18 cellular contexts compared by ENCODE assay signal in genomic region chr4:174520655-174521054, GRCh38. TPM values are rescaled to one million over a fixed set of nuclear protein-coding genes. Genes with fewer than 3 reads are reported as not detected.
DNase-seq lines count a peak whose midpoint lies in the region; ATAC-seq and TF ChIP-seq lines count a peak whose summit lies in the region.
"Had no signal": no experiment of that assay in that cellular context is flagged by ENCODE, and none has a peak within 500 bp of the region (broad histone marks: within the 10 kb centered on the region; RNA-seq: fewer than 3 reads in every experiment).

No MANE protein-coding gene starts in this region.

- DNase-seq in CD1c-positive myeloid dendritic cell (ENCODE audit: extremely low spot score), result peak; percentile 17
- peak; percentile 52 to 77 for DNase-seq in NOMO-1 (lab: John Stamatoyannopoulos, UW; ENCODE audit: unreplicated experiment in 2 of 2)
- no peak for DNase-seq in smooth muscle cell (lab: John Stamatoyannopoulos, UW; ENCODE audit: unreplicated experiment)
- no peak for DNase-seq in endothelial cell (ENCODE audit: low spot score)
- DNase-seq: activated CD8-positive, alpha-beta T cell treated with anti-CD3 and anti-CD28 coated beads for 36 hours; activated T-cell treated with anti-CD3 and anti-CD28 coated beads, Interleukin-2, amount 50 U/mL, for 24 hours; foreskin keratinocyte; KG1; kidney glomerular epithelial cell; NCI-H1092 treated with DMSO at 0.1 percent for 48 hours; NCI-H524; PC-9 had no signal

- H3K4me3 Mint-ChIP-seq in endothelial cell (ENCODE audit: unreplicated experiment), result no peak overlapping the region

- no peaks in the 10 kb centered on the region for H3K79me2 ChIP-seq in smooth muscle cell (ENCODE audit: low read depth)

- no peak for TF ChIP-seq POLR2A in gastroesophageal sphincter (IDR thresholded peaks at IDR 0.05)

- ATAC-seq in gastroesophageal sphincter (peak; percentile 40), HG02759 (IDR thresholded peaks at IDR 0.05; ENCODE audit: unreplicated experiment) (no peak), HG03095 (IDR thresholded peaks at IDR 0.05; ENCODE audit: unreplicated experiment) (no peak)
- ATAC-seq: activated CD8-positive, alpha-beta T cell treated with anti-CD3 and anti-CD28 coated beads for 36 hours; activated naive CD4-positive, alpha-beta T cell treated with anti-CD3 and anti-CD28 coated beads, Interleukin-2, amount 50 U/mL, for 72 hours; foreskin keratinocyte; WTC11 had no signal

- TF ChIP-seq CTCF in gastroesophageal sphincter (IDR thresholded peaks at IDR 0.05) (no peak), smooth muscle cell (IDR thresholded peaks at IDR 0.05; ENCODE audit: borderline replicate concordance, insufficient read depth, poor library complexity, severe bottlenecking) (no peak), endothelial cell (IDR thresholded peaks at IDR 0.05; ENCODE audit: unreplicated experiment) (no peak)

- WGBS in gastroesophageal sphincter (ENCODE audit: low coverage in 1 of 2), 2 donors, result 65 to 73% methylated on average over 1 of the region's 1 CpG
- 97% methylated on average over 1 of the region's 1 CpG for WGBS in smooth muscle cell (ENCODE audit: low lambda C conversion rate)

- no peak overlapping the region for H2AFZ ChIP-seq in smooth muscle cell (ENCODE audit: low read depth)
- H2AFZ ChIP-seq: PC-9 had no signal

- H3K27ac ChIP-seq in gastroesophageal sphincter (peak overlapping the region in 2 of 4 donors; percentile 44 to 80), smooth muscle cell (ENCODE audit: low read depth) (no peak overlapping the region)
- H3K27ac ChIP-seq: foreskin keratinocyte, PC-9, SJSA1 had no signal

- no peak overlapping the region for H3K9ac ChIP-seq in smooth muscle cell (ENCODE audit: low read depth)

- H3K9me3 ChIP-seq in gastroesophageal sphincter, result no peaks in the 10 kb centered on the region
- no peaks in the 10 kb centered on the region for H3K9me3 ChIP-seq in smooth muscle cell (replicated peaks; ENCODE audit: low read depth)
- H3K9me3 ChIP-seq: SJSA1 had no signal

- no peaks in the 10 kb centered on the region for H4K20me1 ChIP-seq in smooth muscle cell (ENCODE audit: low read depth)

- peaks cover 14% of the 10 kb centered on the region for H3K4me1 Mint-ChIP-seq in endothelial cell (ENCODE audit: unreplicated experiment)

- H3K4me2 ChIP-seq in smooth muscle cell, result no peak overlapping the region

- TF ChIP-seq EP300 in gastroesophageal sphincter (IDR thresholded peaks at IDR 0.05), result no peak

- no peaks in the 10 kb centered on the region for H3F3A ChIP-seq in smooth muscle cell (ENCODE audit: low read depth)

- H3K4me3 ChIP-seq in gastroesophageal sphincter (peak overlapping the region in 1 of 2 donors; percentile 72), smooth muscle cell (peak overlapping the region; percentile 63)
- H3K4me3 ChIP-seq: PC-9, SJSA1 had no signal

- no peak overlapping the region for H3K27ac Mint-ChIP-seq in endothelial cell (ENCODE audit: unreplicated experiment)
- H3K27ac Mint-ChIP-seq: activated CD8-positive, alpha-beta T cell treated with anti-CD3 and anti-CD28 coated beads for 36 hours; activated naive CD4-positive, alpha-beta T cell treated with anti-CD3 and anti-CD28 coated beads, Interleukin-2, amount 50 U/mL, for 72 hours; activated T-cell treated with anti-CD3 and anti-CD28 coated beads, Interleukin-2, amount 50 U/mL, for 24 hours; WTC11 had no signal

- H3K27me3 Mint-ChIP-seq in endothelial cell (ENCODE audit: unreplicated experiment), result peaks cover 1% of the 10 kb centered on the region

- no peaks in the 10 kb centered on the region for H3K27me3 ChIP-seq in gastroesophageal sphincter
- peaks cover 33% of the 10 kb centered on the region for H3K27me3 ChIP-seq in smooth muscle cell (ENCODE audit: low read depth)
- H3K27me3 ChIP-seq: foreskin keratinocyte had no signal

- no peaks in the 10 kb centered on the region for H3K36me3 Mint-ChIP-seq in endothelial cell (ENCODE audit: low read depth, unreplicated experiment)
- H3K36me3 Mint-ChIP-seq: WTC11 had no signal

- H3K9me3 Mint-ChIP-seq in endothelial cell (ENCODE audit: unreplicated experiment), result no peaks in the 10 kb centered on the region
- H3K9me3 Mint-ChIP-seq: activated CD8-positive, alpha-beta T cell treated with anti-CD3 and anti-CD28 coated beads for 36 hours; activated T-cell treated with anti-CD3 and anti-CD28 coated beads, Interleukin-2, amount 50 U/mL, for 24 hours; WTC11 had no signal

- H3K4me1 ChIP-seq in gastroesophageal sphincter (peaks cover 0 to 38% (median 0%) of the 10 kb centered on the region in 3 donors), smooth muscle cell (ENCODE audit: low read depth) (no peaks in the 10 kb centered on the region)
- H3K4me1 ChIP-seq: foreskin keratinocyte had no signal

- H3K36me3 ChIP-seq in gastroesophageal sphincter, result no peaks in the 10 kb centered on the region
- H3K36me3 ChIP-seq in smooth muscle cell (ENCODE audit: low read depth), result no peaks in the 10 kb centered on the region
- H3K36me3 ChIP-seq: SJSA1 had no signal

RNA-seq across cellular contexts. Expression of gene HPGD, which starts 1.6 kb away (rescaled TPM):
- 100 to 1,000 TPM in 1 of 4 donors, 10 to 100 TPM in 3; 22.6 to 178 (median 40.8) TPM for total RNA-seq in gastroesophageal sphincter
- 18.7 and 20.0 TPM in 2 replicates for total RNA-seq in smooth muscle cell
- polyA plus RNA-seq in smooth muscle cell, result 0.97 and 13.1 TPM in 2 replicates
- 14.6 TPM for total RNA-seq in endothelial cell (ENCODE audit: unreplicated experiment)

Comparison
In these comparisons a context has a peak if more than half of its experiments do, and no peak if none do; other contexts are left out.
1. DNase-seq: peak in CD1c-positive myeloid dendritic cell (single experiment) and NOMO-1 (2 of 2); none in smooth muscle cell (single experiment) and endothelial cell (single experiment).